12 cellular contexts compared by ENCODE assay signal in the genomic region with DNA sequence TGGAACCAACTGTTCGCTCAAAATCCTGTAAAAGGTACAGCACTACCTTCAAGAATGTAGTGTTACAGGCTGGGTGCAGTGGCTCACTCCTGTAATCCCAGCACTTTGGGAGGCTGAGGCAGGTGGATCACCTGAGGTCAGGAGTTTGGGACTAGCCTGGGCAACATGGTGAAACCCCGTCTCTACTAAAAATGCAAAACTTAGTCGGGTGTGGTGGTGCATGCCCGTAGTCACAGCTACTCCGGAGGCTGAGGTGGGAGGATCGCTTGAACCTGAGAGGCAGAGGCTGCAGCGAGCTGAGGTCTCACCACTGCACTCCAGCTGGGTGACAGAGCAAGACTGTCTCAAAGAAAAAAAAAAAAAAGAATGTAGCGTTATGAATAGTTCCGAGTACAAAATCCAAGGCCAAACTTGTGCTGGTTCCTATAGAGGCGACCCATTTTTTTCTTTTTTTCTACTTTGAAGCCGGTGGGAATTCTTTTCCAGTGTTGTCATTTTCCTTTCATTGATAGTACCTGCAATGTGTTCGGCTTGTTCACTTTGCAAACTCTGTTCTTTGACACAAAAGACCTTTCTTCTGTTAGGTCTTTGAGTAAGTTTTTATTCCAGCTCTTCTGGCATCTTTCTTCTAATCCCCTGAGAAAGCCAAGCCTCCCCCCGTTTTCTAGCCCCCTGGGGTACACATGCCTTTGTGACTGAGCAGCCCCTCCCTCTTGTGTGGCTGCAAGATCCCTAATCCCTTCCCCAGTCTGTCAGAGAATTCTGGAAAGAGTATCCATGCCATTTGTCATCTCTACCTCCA. TPM values are rescaled to one million over a fixed set of nuclear protein-coding genes. Genes with fewer than 3 reads are reported as not detected.
A peak's percentile ranks its signal among the peaks of the same experiment; 100 is the strongest.
DNase-seq lines count a peak whose midpoint lies in the region; ATAC-seq lines count a peak whose summit lies in the region.
"Had no signal": no experiment of that assay in that cellular context is flagged by ENCODE, and none has a peak within 500 bp of the region (broad histone marks: within the 10 kb centered on the region; RNA-seq: fewer than 3 reads in every experiment).

No MANE protein-coding gene starts in this region.

- H3K4me1 Mint-ChIP-seq in T-helper 1 cell treated with Interleukin-12 subunit alpha and Interleukin-12 subunit beta and Interleukin-4 antibody, amounts not matched to agents 30 μg/mL and 1 μg/mL, for 36 hours (ENCODE audit: low read depth): peaks cover 66% of the 10 kb centered on the region
- peaks cover 78% of the 10 kb centered on the region for H3K4me1 Mint-ChIP-seq in activated CD4-positive, alpha-beta memory T cell treated with anti-CD3 and anti-CD28 coated beads for 36 hours (ENCODE audit: low read depth)
- peaks cover 0 to 95% of the 10 kb centered on the region in 2 donors for H3K4me1 Mint-ChIP-seq in immature natural killer cell
- peaks cover 84% of the 10 kb centered on the region for H3K4me1 Mint-ChIP-seq in stimulated activated effector memory CD8-positive, alpha-beta T cell treated with anti-CD3 and anti-CD28 coated beads, Interleukin-12 subunit alpha, Interleukin-12 subunit beta, amount 100 ng/mL, for 72 hours

- ATAC-seq in stimulated activated effector memory CD8-positive, alpha-beta T cell treated with anti-CD3 and anti-CD28 coated beads, Interleukin-12 subunit alpha, Interleukin-12 subunit beta, amount 100 ng/mL, for 72 hours: no peak
- no peak for ATAC-seq in GM21381 (IDR thresholded peaks at IDR 0.05; ENCODE audit: unreplicated experiment)

- POLR2A ChIA-PET in activated CD4-positive, alpha-beta memory T cell treated with anti-CD3 and anti-CD28 coated beads for 36 hours (lab: Charles Lee): interaction anchor here (10.4 kb wide), 1 partner anchor 23 kb away, joined by 145 read pairs; the partner anchor contains the start of gene INPP5D

- H3K27ac Mint-ChIP-seq in T-helper 1 cell treated with Interleukin-12 subunit alpha and Interleukin-12 subunit beta and Interleukin-4 antibody, amounts not matched to agents 30 μg/mL and 1 μg/mL, for 36 hours: peak overlapping the region; percentile 58
- peak overlapping the region; percentile 89 for H3K27ac Mint-ChIP-seq in activated CD4-positive, alpha-beta memory T cell treated with anti-CD3 and anti-CD28 coated beads for 36 hours
- peak overlapping the region in 5 of 6 donors; percentile 97 to 100 (median 98) for H3K27ac Mint-ChIP-seq in immature natural killer cell
- peak overlapping the region; percentile 91 for H3K27ac Mint-ChIP-seq in stimulated activated effector memory CD8-positive, alpha-beta T cell treated with anti-CD3 and anti-CD28 coated beads, Interleukin-12 subunit alpha, Interleukin-12 subunit beta, amount 100 ng/mL, for 72 hours

- no peaks in the 10 kb centered on the region for H3K9me3 Mint-ChIP-seq in T-helper 1 cell treated with Interleukin-12 subunit alpha and Interleukin-12 subunit beta and Interleukin-4 antibody, amounts not matched to agents 30 μg/mL and 1 μg/mL, for 36 hours
- H3K9me3 Mint-ChIP-seq in activated CD4-positive, alpha-beta memory T cell treated with anti-CD3 and anti-CD28 coated beads for 36 hours: no peaks in the 10 kb centered on the region
- no peaks in the 10 kb centered on the region for H3K9me3 Mint-ChIP-seq in immature natural killer cell
- H3K9me3 Mint-ChIP-seq in stimulated activated effector memory CD8-positive, alpha-beta T cell treated with anti-CD3 and anti-CD28 coated beads, Interleukin-12 subunit alpha, Interleukin-12 subunit beta, amount 100 ng/mL, for 72 hours: no peaks in the 10 kb centered on the region

- DNase-seq in T-helper 1 cell (no peak), immature natural killer cell (no peak), D341Med (ENCODE audit: low spot score) (no peak), DMS 273 treated with DMSO at 0.1 percent for 48 hours (lab: John Stamatoyannopoulos, UW) (no peak)
- DNase-seq in activated CD4-positive, alpha-beta memory T cell treated with anti-CD3 and anti-CD28 coated beads for 36 hours: peak; percentile 44
- DNase-seq in stimulated activated effector memory CD8-positive, alpha-beta T cell treated with anti-CD3 and anti-CD28 coated beads, Interleukin-12 subunit alpha, Interleukin-12 subunit beta, amount 100 ng/mL, for 72 hours (ENCODE audit: low spot score in 2 of 2): no peak
- DNase-seq: NCI-H2171 had no signal

- peak overlapping the region; percentile 32 for H3K4me3 Mint-ChIP-seq in T-helper 1 cell treated with Interleukin-12 subunit alpha and Interleukin-12 subunit beta and Interleukin-4 antibody, amounts not matched to agents 30 μg/mL and 1 μg/mL, for 36 hours
- no peak overlapping the region for H3K4me3 Mint-ChIP-seq in activated CD4-positive, alpha-beta memory T cell treated with anti-CD3 and anti-CD28 coated beads for 36 hours
- H3K4me3 Mint-ChIP-seq in immature natural killer cell: peak overlapping the region; percentile 81 to 88 (median 86)
- peak overlapping the region; percentile 67 for H3K4me3 Mint-ChIP-seq in stimulated activated effector memory CD8-positive, alpha-beta T cell treated with anti-CD3 and anti-CD28 coated beads, Interleukin-12 subunit alpha, Interleukin-12 subunit beta, amount 100 ng/mL, for 72 hours

- CTCF ChIA-PET in activated CD4-positive, alpha-beta memory T cell treated with anti-CD3 and anti-CD28 coated beads for 36 hours (lab: Charles Lee): interaction anchor here (3.2 to 8.0 kb wide), 2 partner anchors 25 to 32 kb away, joined by 21 to 66 read pairs; partner anchors contain the start of gene INPP5D

- intact Hi-C loops in activated CD4-positive, alpha-beta memory T cell treated with anti-CD3 and anti-CD28 coated beads for 36 hours (cut with micrococcal nuclease): loop anchor here (10.0 kb wide), 1 partner anchor 270 kb away; the partner anchor contains the start of gene DGKD

- H3K36me3 Mint-ChIP-seq in T-helper 1 cell treated with Interleukin-12 subunit alpha and Interleukin-12 subunit beta and Interleukin-4 antibody, amounts not matched to agents 30 μg/mL and 1 μg/mL, for 36 hours (ENCODE audit: low read depth): peaks cover 47% of the 10 kb centered on the region
- peaks cover 41% of the 10 kb centered on the region for H3K36me3 Mint-ChIP-seq in activated CD4-positive, alpha-beta memory T cell treated with anti-CD3 and anti-CD28 coated beads for 36 hours
- peaks cover 30 to 53% (median 33%) of the 10 kb centered on the region in 3 donors for H3K36me3 Mint-ChIP-seq in immature natural killer cell
- H3K36me3 Mint-ChIP-seq in stimulated activated effector memory CD8-positive, alpha-beta T cell treated with anti-CD3 and anti-CD28 coated beads, Interleukin-12 subunit alpha, Interleukin-12 subunit beta, amount 100 ng/mL, for 72 hours: peaks cover 92% of the 10 kb centered on the region

- no peaks in the 10 kb centered on the region for H3K27me3 Mint-ChIP-seq in T-helper 1 cell treated with Interleukin-12 subunit alpha and Interleukin-12 subunit beta and Interleukin-4 antibody, amounts not matched to agents 30 μg/mL and 1 μg/mL, for 36 hours (ENCODE audit: low read depth)
- no peaks in the 10 kb centered on the region for H3K27me3 Mint-ChIP-seq in activated CD4-positive, alpha-beta memory T cell treated with anti-CD3 and anti-CD28 coated beads for 36 hours
- H3K27me3 Mint-ChIP-seq in immature natural killer cell (ENCODE audit: low read depth in 3 of 3): peaks cover 20 to 23% (median 23%) of the 10 kb centered on the region in 3 donors

RNA-seq across cellular contexts. Expression of gene INPP5D, which starts 25.1 kb away (rescaled TPM):
- total RNA-seq in activated CD4-positive, alpha-beta memory T cell treated with anti-CD3 and anti-CD28 coated beads for 36 hours: 10 to 100 TPM; 52.4 to 54.9 TPM
- polyA plus RNA-seq in immature natural killer cell: 100 to 1,000 TPM in 1 of 3 donors, 10 to 100 TPM in 2; 54.8 to 307 (median 73.5) TPM

RNA-seq across cellular contexts. Expression of gene NEU2, which starts 52.8 kb away (rescaled TPM):
- total RNA-seq in activated CD4-positive, alpha-beta memory T cell treated with anti-CD3 and anti-CD28 coated beads for 36 hours: not detected
- not detected for polyA plus RNA-seq in immature natural killer cell
- total RNA-seq: glomerular endothelial cell, mucosa of gallbladder, SK-MEL-5 had no signal
